Comparison of ENCODE assay signal across 9 cellular contexts in the genomic region with DNA sequence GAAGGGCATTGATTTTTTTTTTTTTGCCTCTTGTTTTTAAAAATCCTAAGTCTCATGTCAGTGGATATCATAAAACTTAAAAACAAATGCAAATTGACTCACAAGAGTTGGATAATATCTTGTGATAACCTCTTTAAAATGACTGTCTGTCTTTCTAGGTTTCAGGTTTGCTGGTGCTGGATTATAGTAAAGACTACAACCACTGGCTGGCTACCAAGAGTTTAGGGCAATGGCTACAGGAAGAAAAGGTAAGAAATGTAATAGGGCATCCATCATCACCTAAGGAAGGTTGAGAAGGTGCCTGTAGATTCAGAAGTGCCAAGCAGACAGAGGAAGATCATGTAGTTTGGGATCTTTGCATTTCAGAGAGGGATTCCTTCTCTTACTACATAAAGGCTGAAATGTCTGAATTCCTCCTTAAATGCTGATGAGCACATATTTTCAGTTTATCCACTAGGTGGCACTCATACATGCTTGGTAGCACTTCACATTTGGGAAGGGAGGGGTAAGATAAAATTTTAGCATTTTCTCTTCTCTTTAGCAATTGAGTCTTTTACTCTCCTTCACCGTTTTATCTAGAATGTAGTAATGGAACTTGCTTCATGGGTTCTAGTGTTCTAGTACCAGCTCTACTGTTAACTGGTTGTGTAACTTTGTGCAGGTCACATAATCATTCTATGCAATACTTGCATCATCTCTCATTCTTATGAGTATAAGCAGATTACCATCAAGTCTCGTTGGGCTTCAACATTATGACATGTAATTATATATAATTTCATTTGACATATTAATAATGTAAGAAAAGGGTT. TPM values are rescaled to one million over a fixed set of nuclear protein-coding genes. Genes with fewer than 3 reads are reported as not detected.
DNase-seq lines count a peak whose midpoint lies in the region; ATAC-seq, FAIRE-seq and TF ChIP-seq lines count a peak whose summit lies in the region.
"Had no signal": no experiment of that assay in that cellular context is flagged by ENCODE, and none has a peak within 500 bp of the region (broad histone marks: within the 10 kb centered on the region; RNA-seq: fewer than 3 reads in every experiment).

No MANE protein-coding gene starts in this region.

- no peaks in the 10 kb centered on the region for H3K9me3 ChIP-seq in spleen

- FAIRE-seq in GM18507 (lab: Jason Lieb, UNC): peak; percentile 82

- H3K36me3 Mint-ChIP-seq in CD14-positive monocyte: no peaks in the 10 kb centered on the region
- no peaks in the 10 kb centered on the region for H3K36me3 Mint-ChIP-seq in glutamatergic neuron (ENCODE audit: unreplicated experiment)
- H3K36me3 Mint-ChIP-seq: T-cell had no signal

- H3K27me3 ChIP-seq in spleen (replicated peaks in 1 of 7): no peaks in the 10 kb centered on the region

- H3K4me3 ChIP-seq in NB4 (ENCODE audit: low read depth, low read length) (no peak overlapping the region), spleen (no peak overlapping the region)

- no peak overlapping the region for H3K27ac Mint-ChIP-seq in CD14-positive monocyte
- no peak overlapping the region for H3K27ac Mint-ChIP-seq in glutamatergic neuron (ENCODE audit: unreplicated experiment)
- H3K27ac Mint-ChIP-seq: T-cell had no signal

- H3K4me3 Mint-ChIP-seq in CD14-positive monocyte (no peak overlapping the region), glutamatergic neuron (ENCODE audit: unreplicated experiment) (no peak overlapping the region)
- H3K4me3 Mint-ChIP-seq: T-cell had no signal

- no peaks in the 10 kb centered on the region for H3K36me3 ChIP-seq in spleen

- intact Hi-C loops in CD14-positive monocyte (cut with micrococcal nuclease) (no loop called here), spleen (cut with DNase I; ENCODE audit: low total_unique reads) (no loop called here), posterior cingulate gyrus (cut with DNase I) (no loop called here)

- H3K4me1 ChIP-seq in spleen: no peaks in the 10 kb centered on the region

- H3K27me3 Mint-ChIP-seq in CD14-positive monocyte (ENCODE audit: low read depth in 3 of 3): no peaks in the 10 kb centered on the region
- H3K27me3 Mint-ChIP-seq in glutamatergic neuron (ENCODE audit: unreplicated experiment): peaks cover 2% of the 10 kb centered on the region

- TF ChIP-seq POLR2A in NB4 (IDR thresholded peaks at IDR 0.05; ENCODE audit: extremely low read depth, insufficient read length) (no peak), spleen (IDR thresholded peaks at IDR 0.05) (no peak)

- no peaks in the 10 kb centered on the region for H3K4me1 Mint-ChIP-seq in CD14-positive monocyte
- peaks cover 8% of the 10 kb centered on the region for H3K4me1 Mint-ChIP-seq in glutamatergic neuron (ENCODE audit: low read depth, unreplicated experiment)
- H3K4me1 Mint-ChIP-seq: T-cell had no signal

- H3K9me3 Mint-ChIP-seq in CD14-positive monocyte: no peaks in the 10 kb centered on the region
- no peaks in the 10 kb centered on the region for H3K9me3 Mint-ChIP-seq in glutamatergic neuron (ENCODE audit: unreplicated experiment)
- H3K9me3 Mint-ChIP-seq: T-cell had no signal

- H3K27ac ChIP-seq in VCaP (no peak overlapping the region), spleen (no peak overlapping the region)

- 22 to 45% (median 34%) methylated on average over 2 of the region's 2 CpGs for WGBS in spleen, 5 donors

- DNase-seq in CD14-positive monocyte (ENCODE audit: low spot score) (no peak), GM18507 (ENCODE audit: extremely low spot score, insufficient read length, low read depth) (peak; percentile 4), NB4 (ENCODE audit: low read depth) (peak; percentile 61), glutamatergic neuron (no peak), spleen (no peak), posterior cingulate gyrus (no peak)
- DNase-seq: T-cell had no signal

- peak; percentile 82 for TF ChIP-seq CTCF in CD14-positive monocyte (IDR thresholded peaks at IDR 0.05)
- peak; percentile 75 for TF ChIP-seq CTCF in NB4 (IDR thresholded peaks at IDR 0.05; ENCODE audit: low read depth, low read length)
- peak; percentile 88 for TF ChIP-seq CTCF in VCaP (conservative IDR thresholded peaks at IDR 0.05)
- peak; percentile 82 for TF ChIP-seq CTCF in glutamatergic neuron (IDR thresholded peaks at IDR 0.05; ENCODE audit: partially characterized antibody, unreplicated experiment)
- peak in 8 of 11 experiments; percentile 33 to 70 (median 62) for TF ChIP-seq CTCF in spleen (IDR thresholded peaks at IDR 0.05 in 8 of 11, conservative IDR thresholded peaks at IDR 0.05 in 3 of 11)

- ATAC-seq in HG02763 (IDR thresholded peaks at IDR 0.05; ENCODE audit: unreplicated experiment): peak; percentile 91

RNA-seq across cellular contexts. Expression of a gene that starts 21.1 kb away (rescaled TPM):
- polyA plus RNA-seq in CD14-positive monocyte: not detected
- total RNA-seq in glutamatergic neuron (ENCODE audit: unreplicated experiment): 31.1 TPM
- total RNA-seq in spleen: 1 to 10 TPM; 2.6 to 8.1 (median 4.1) TPM
- under 1 TPM; 0.30 to 0.74 (median 0.38) TPM for polyA plus RNA-seq in spleen

Comparison
In these comparisons a context has a peak if more than half of its experiments do, and no peak if none do; other contexts are left out.
1. DNase-seq: peak in GM18507 (single experiment) and NB4 (single experiment); none in CD14-positive monocyte (single experiment), glutamatergic neuron (single experiment), spleen (single experiment) and posterior cingulate gyrus (0 of 10).
2. Peak in every context shown above with its lines, with median percentiles within 50 percentile points of each other: CTCF ChIP-seq.